In the genomic region with DNA sequence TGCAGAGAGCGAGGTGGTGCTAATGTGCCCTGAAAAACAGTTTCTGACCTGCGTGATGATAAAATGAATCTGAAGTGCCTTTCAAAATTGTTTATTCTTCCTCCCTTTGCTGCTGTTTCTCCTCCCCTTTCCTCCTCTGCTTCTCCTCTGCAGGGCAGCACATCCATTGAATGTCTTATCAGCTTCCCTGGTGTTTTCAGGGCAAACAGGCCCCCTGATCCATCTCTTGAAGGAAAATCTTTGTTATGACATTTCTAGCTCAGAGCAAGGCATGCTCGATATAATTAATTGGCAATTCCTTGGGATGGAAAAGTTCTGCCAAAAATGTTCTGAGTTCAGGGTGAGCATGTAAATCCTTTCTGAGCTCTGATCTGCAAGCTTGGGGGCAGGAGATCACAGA, we compare ENCODE assay signal across 37 cellular contexts.
"Had no signal": no experiment of that assay in that cellular context is flagged by ENCODE, and none has a peak within 500 bp of the region (broad histone marks: within the 10 kb centered on the region; RNA-seq: fewer than 3 reads in every experiment).

No MANE protein-coding gene starts in this region.

- DNase-seq: activated B cell treated with CpG ODN at 0.5 μM for 24 hours; activated CD4-positive, alpha-beta memory T cell treated with anti-CD3 and anti-CD28 coated beads, Interleukin-2, amount 10 ng/mL, durations not matched to agents 7 days and 5 days; activated CD4-positive, alpha-beta T cell treated with anti-CD3 and anti-CD28 coated beads for 1 hour; activated CD4-positive, alpha-beta T cell treated with anti-CD3 and anti-CD28 coated beads for 48 hours; activated CD8-positive, alpha-beta memory T cell treated with anti-CD3 and anti-CD28 coated beads for 24 hours; activated CD8-positive, alpha-beta memory T cell treated with anti-CD3 and anti-CD28 coated beads, Interleukin-2, amount 10 ng/mL, durations not matched to agents 7 days and 5 days; activated effector memory CD4-positive, alpha-beta T cell treated with anti-CD3 and anti-CD28 coated beads, Interleukin-2, amount 50 U/mL, for 16 hours; activated naive CD4-positive, alpha-beta T cell; activated naive CD4-positive, alpha-beta T cell treated with anti-CD3 and anti-CD28 coated beads, Interleukin-2, amount 50 U/mL, for 16 hours; activated naive CD8-positive, alpha-beta T cell treated with anti-CD3 and anti-CD28 coated beads, Interleukin-2, amount 10 ng/mL, durations not matched to agents 7 days and 5 days; activated T-cell treated with anti-CD3 and anti-CD28 coated beads, Interleukin-2, amount 50 U/mL, for 1 hour; activated T-cell treated with anti-CD3 and anti-CD28 coated beads, Interleukin-2, amount 50 U/mL, for 72 hours; adrenal gland; body of pancreas; caudate nucleus; cerebellar nuclear complex; KG1; MM.1S; MV-4-11; NCI-H1092; NCI-H1436 treated with DMSO at 0.1 percent for 48 hours; NCI-H1694 treated with DMSO at 0.1 percent for 48 hours; NCI-H2029; NCI-H345; NCI-H524 treated with DMSO at 0.1 percent for 48 hours; PC-3; Peyer's patch; RPMI8226; SHP77 treated with DMSO at 0.1 percent for 48 hours; SW 1271; T-helper 1 cell; T-helper 2 cell; T-helper 9 cell had no signal

- H3K27me3 ChIP-seq: adrenal gland, body of pancreas, breast epithelium, Peyer's patch, SJSA1 had no signal

- H3K4me3 Mint-ChIP-seq: activated B cell treated with CpG ODN at 0.5 μM for 24 hours; activated CD4-positive, alpha-beta memory T cell treated with anti-CD3 and anti-CD28 coated beads, Interleukin-2, amount 10 ng/mL, durations not matched to agents 7 days and 5 days; activated CD8-positive, alpha-beta memory T cell treated with anti-CD3 and anti-CD28 coated beads, Interleukin-2, amount 10 ng/mL, durations not matched to agents 7 days and 5 days; activated naive CD8-positive, alpha-beta T cell treated with anti-CD3 and anti-CD28 coated beads, Interleukin-2, amount 10 ng/mL, durations not matched to agents 7 days and 5 days; activated T-cell treated with anti-CD3 and anti-CD28 coated beads, Interleukin-2, amount 50 U/mL, for 72 hours; activated T-helper 17 cell treated with anti-CD3 and anti-CD28 coated beads, Interleukin-2, amount 50 U/mL, for 72 hours had no signal

- H3K27ac Mint-ChIP-seq: activated B cell treated with CpG ODN at 0.5 μM for 24 hours; activated CD4-positive, alpha-beta memory T cell treated with anti-CD3 and anti-CD28 coated beads, Interleukin-2, amount 10 ng/mL, durations not matched to agents 7 days and 5 days; activated CD8-positive, alpha-beta memory T cell treated with anti-CD3 and anti-CD28 coated beads, Interleukin-2, amount 10 ng/mL, durations not matched to agents 7 days and 5 days; activated naive CD8-positive, alpha-beta T cell treated with anti-CD3 and anti-CD28 coated beads, Interleukin-2, amount 10 ng/mL, durations not matched to agents 7 days and 5 days; activated T-cell treated with anti-CD3 and anti-CD28 coated beads, Interleukin-2, amount 50 U/mL, for 72 hours; activated T-helper 17 cell treated with anti-CD3 and anti-CD28 coated beads, Interleukin-2, amount 50 U/mL, for 72 hours had no signal

- ATAC-seq: activated CD8-positive, alpha-beta memory T cell treated with anti-CD3 and anti-CD28 coated beads, Interleukin-2, amount 10 ng/mL, durations not matched to agents 7 days and 5 days; activated T-cell treated with anti-CD3 and anti-CD28 coated beads, Interleukin-2, amount 50 U/mL, for 72 hours; activated T-helper 17 cell treated with anti-CD3 and anti-CD28 coated beads, Interleukin-2, amount 50 U/mL, for 72 hours; body of pancreas; PC-3 had no signal

- H3K9me3 ChIP-seq: adrenal gland, body of pancreas, breast epithelium, Peyer's patch, SJSA1 had no signal

- H3K36me3 Mint-ChIP-seq: activated CD8-positive, alpha-beta memory T cell treated with anti-CD3 and anti-CD28 coated beads, Interleukin-2, amount 10 ng/mL, durations not matched to agents 7 days and 5 days; activated naive CD8-positive, alpha-beta T cell treated with anti-CD3 and anti-CD28 coated beads, Interleukin-2, amount 10 ng/mL, durations not matched to agents 7 days and 5 days had no signal

- H3K4me3 ChIP-seq: adrenal gland, body of pancreas, breast epithelium, Peyer's patch, SJSA1 had no signal

- H3K27ac ChIP-seq: adrenal gland, body of pancreas, breast epithelium, Peyer's patch, SJSA1, VCaP had no signal

- H3K4me1 Mint-ChIP-seq: activated B cell treated with CpG ODN at 0.5 μM for 24 hours; activated T-helper 17 cell treated with anti-CD3 and anti-CD28 coated beads, Interleukin-2, amount 50 U/mL, for 72 hours had no signal

- H3K27me3 Mint-ChIP-seq: activated naive CD8-positive, alpha-beta T cell treated with anti-CD3 and anti-CD28 coated beads, Interleukin-2, amount 10 ng/mL, durations not matched to agents 7 days and 5 days had no signal

- H3K9me3 Mint-ChIP-seq: activated B cell treated with CpG ODN at 0.5 μM for 24 hours; activated CD4-positive, alpha-beta memory T cell treated with anti-CD3 and anti-CD28 coated beads, Interleukin-2, amount 10 ng/mL, durations not matched to agents 7 days and 5 days; activated naive CD8-positive, alpha-beta T cell treated with anti-CD3 and anti-CD28 coated beads, Interleukin-2, amount 10 ng/mL, durations not matched to agents 7 days and 5 days; activated T-cell treated with anti-CD3 and anti-CD28 coated beads, Interleukin-2, amount 50 U/mL, for 72 hours; activated T-helper 17 cell treated with anti-CD3 and anti-CD28 coated beads, Interleukin-2, amount 50 U/mL, for 72 hours had no signal

- H3K4me1 ChIP-seq: breast epithelium, SJSA1 had no signal

- H3K36me3 ChIP-seq: adrenal gland, breast epithelium, Peyer's patch, SJSA1 had no signal
